ENCODE assay signal across 31 cellular contexts in the genomic region with DNA sequence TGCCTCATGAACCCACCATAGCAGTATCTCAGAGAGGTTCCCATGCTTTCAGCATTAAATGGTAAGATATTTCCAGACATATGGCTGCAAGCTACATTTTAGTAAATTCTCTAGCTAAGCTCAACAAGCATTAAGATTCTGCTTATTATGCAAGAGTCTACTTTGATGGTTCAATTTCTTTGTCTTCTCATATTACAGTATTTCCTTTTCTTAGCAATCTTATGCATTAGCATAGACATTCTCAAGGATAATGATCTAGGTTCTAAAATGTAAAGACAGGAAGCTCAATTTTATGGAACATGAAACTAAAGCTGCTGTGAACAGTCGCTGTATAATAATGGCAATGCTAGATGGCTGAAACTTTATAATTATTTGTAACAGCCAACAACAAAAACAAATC.
"Had no signal": no experiment of that assay in that cellular context is flagged by ENCODE, and none has a peak within 500 bp of the region (broad histone marks: within the 10 kb centered on the region; RNA-seq: fewer than 3 reads in every experiment).

No MANE protein-coding gene starts in this region.

- H3K4me3 ChIP-seq: esophagus squamous epithelium, gastrocnemius medialis, heart left ventricle had no signal

- H3K27me3 Mint-ChIP-seq: activated CD4-positive, alpha-beta memory T cell treated with anti-CD3 and anti-CD28 coated beads for 36 hours; activated CD4-positive, alpha-beta T cell treated with anti-CD3 and anti-CD28 coated beads for 36 hours; activated CD4-positive, alpha-beta T cell treated with anti-CD3 and anti-CD28 coated beads, Interleukin-2, amount 10 ng/mL, durations not matched to agents 24 days and 14 days; activated CD8-positive, alpha-beta memory T cell treated with anti-CD3 and anti-CD28 coated beads, Interleukin-2, amount 10 ng/mL, durations not matched to agents 7 days and 5 days; activated naive CD8-positive, alpha-beta T cell treated with anti-CD3 and anti-CD28 coated beads, Interleukin-2, amount 10 ng/mL, durations not matched to agents 7 days and 5 days; central memory CD8-positive, alpha-beta T cell had no signal

- H3K27ac ChIP-seq: brain microvascular endothelial cell, epithelial cell of prostate, esophagus squamous epithelium had no signal

- H3K27ac Mint-ChIP-seq: activated CD4-positive, alpha-beta memory T cell treated with anti-CD3 and anti-CD28 coated beads for 36 hours; activated CD4-positive, alpha-beta T cell treated with anti-CD3 and anti-CD28 coated beads for 36 hours; activated CD4-positive, alpha-beta T cell treated with anti-CD3 and anti-CD28 coated beads, Interleukin-2, amount 10 ng/mL, durations not matched to agents 24 days and 14 days; activated CD8-positive, alpha-beta memory T cell treated with anti-CD3 and anti-CD28 coated beads, Interleukin-2, amount 10 ng/mL, durations not matched to agents 7 days and 5 days; activated CD8-positive, alpha-beta T cell treated with anti-CD3 and anti-CD28 coated beads, Interleukin-2, amount 10 ng/mL, durations not matched to agents 7 days and 5 days; activated naive CD4-positive, alpha-beta T cell treated with anti-CD3 and anti-CD28 coated beads for 36 hours; activated naive CD4-positive, alpha-beta T cell treated with anti-CD3 and anti-CD28 coated beads, Interleukin-2, amount 50 U/mL, for 72 hours; activated naive CD8-positive, alpha-beta T cell treated with anti-CD3 and anti-CD28 coated beads, Interleukin-2, amount 10 ng/mL, durations not matched to agents 7 days and 5 days; activated T-helper 1 cell treated with anti-CD3 and anti-CD28 coated beads, Interleukin-12 subunit alpha, Interleukin-12 subunit beta, Interleukin-2, Interleukin-4 antibody, amounts not matched to agents 30 ng/mL and 10 ng/mL and 1 ng/mL, durations not matched to agents 14 hours and 24 hours and 36 hours; activated T-helper 2 cell treated with anti-CD3 and anti-CD28 coated beads, Interferon-gamma antibody, Interleukin-2, Interleukin-4, amounts not matched to agents 10 μg/mL and 5 μg/mL and 100 μg/mL, durations not matched to agents 14 hours and 24 hours and 36 hours; T-helper 1 cell treated with Interleukin-12 subunit alpha and Interleukin-12 subunit beta and Interleukin-4 antibody, amounts not matched to agents 30 μg/mL and 1 μg/mL, for 36 hours; T-helper 2 cell treated with Interferon-gamma antibody and Interleukin-4, amounts not matched to agents 5 μg/mL and 100 μg/mL, for 36 hours had no signal

- H3K9me3 Mint-ChIP-seq: activated CD4-positive, alpha-beta T cell treated with anti-CD3 and anti-CD28 coated beads, Interleukin-2, amount 10 ng/mL, durations not matched to agents 24 days and 14 days; activated naive CD4-positive, alpha-beta T cell treated with anti-CD3 and anti-CD28 coated beads for 36 hours; T-helper 1 cell treated with Interleukin-12 subunit alpha and Interleukin-12 subunit beta and Interleukin-4 antibody, amounts not matched to agents 30 μg/mL and 1 μg/mL, for 36 hours had no signal

- DNase-seq: activated CD4-positive, alpha-beta memory T cell treated with anti-CD3 and anti-CD28 coated beads for 36 hours; activated CD4-positive, alpha-beta T cell treated with anti-CD3 and anti-CD28 coated beads for 36 hours; activated CD4-positive, alpha-beta T cell treated with anti-CD3 and anti-CD28 coated beads, Interleukin-2, amount 10 ng/mL, durations not matched to agents 24 days and 14 days; activated CD4-positive, CD25-positive, alpha-beta regulatory T cell; activated CD4-positive, CD25-positive, alpha-beta regulatory T cell treated with anti-CD3 and anti-CD28 coated beads, Interleukin-2, amount 50 U/mL, for 72 hours; activated CD8-positive, alpha-beta memory T cell treated with anti-CD3 and anti-CD28 coated beads, Interleukin-2, amount 10 ng/mL, durations not matched to agents 7 days and 5 days; activated CD8-positive, alpha-beta memory T cell treated with anti-CD3 and anti-CD28 coated beads, Interleukin-2, amount 50 U/mL, for 4 hours; activated CD8-positive, alpha-beta T cell treated with anti-CD3 and anti-CD28 coated beads, Interleukin-2, amount 10 ng/mL, durations not matched to agents 7 days and 5 days; activated effector memory CD4-positive, alpha-beta T cell treated with anti-CD3 and anti-CD28 coated beads, Interleukin-2, amount 50 U/mL, for 16 hours; activated naive CD4-positive, alpha-beta T cell treated with anti-CD3 and anti-CD28 coated beads for 36 hours; activated naive CD8-positive, alpha-beta T cell treated with anti-CD3 and anti-CD28 coated beads, Interleukin-2, amount 10 ng/mL, durations not matched to agents 7 days and 5 days; activated T-cell treated with anti-CD3 and anti-CD28 coated beads, Interleukin-2, amount 50 U/mL, for 1 hour; activated T-cell treated with anti-CD3 and anti-CD28 coated beads, Interleukin-2, amount 50 U/mL, for 48 hours; amniotic stem cell; anterior cingulate cortex; brain microvascular endothelial cell; cortex of kidney; effector CD8-positive, alpha-beta T cell; esophagus squamous epithelium; gastrocnemius medialis; glutamatergic neuron; heart left ventricle; hypothalamus; T1000 had no signal

- H3K36me3 Mint-ChIP-seq: activated CD4-positive, alpha-beta memory T cell treated with anti-CD3 and anti-CD28 coated beads for 36 hours; activated CD8-positive, alpha-beta memory T cell treated with anti-CD3 and anti-CD28 coated beads, Interleukin-2, amount 10 ng/mL, durations not matched to agents 7 days and 5 days; activated naive CD4-positive, alpha-beta T cell treated with anti-CD3 and anti-CD28 coated beads, Interleukin-2, amount 50 U/mL, for 72 hours; activated naive CD8-positive, alpha-beta T cell treated with anti-CD3 and anti-CD28 coated beads, Interleukin-2, amount 10 ng/mL, durations not matched to agents 7 days and 5 days had no signal

- H3K4me3 Mint-ChIP-seq: activated CD4-positive, alpha-beta memory T cell treated with anti-CD3 and anti-CD28 coated beads for 36 hours; activated CD4-positive, alpha-beta T cell treated with anti-CD3 and anti-CD28 coated beads for 36 hours; activated CD4-positive, alpha-beta T cell treated with anti-CD3 and anti-CD28 coated beads, Interleukin-2, amount 10 ng/mL, durations not matched to agents 24 days and 14 days; activated CD8-positive, alpha-beta memory T cell treated with anti-CD3 and anti-CD28 coated beads, Interleukin-2, amount 10 ng/mL, durations not matched to agents 7 days and 5 days; activated CD8-positive, alpha-beta T cell treated with anti-CD3 and anti-CD28 coated beads, Interleukin-2, amount 10 ng/mL, durations not matched to agents 7 days and 5 days; activated naive CD4-positive, alpha-beta T cell treated with anti-CD3 and anti-CD28 coated beads for 36 hours; activated naive CD8-positive, alpha-beta T cell treated with anti-CD3 and anti-CD28 coated beads, Interleukin-2, amount 10 ng/mL, durations not matched to agents 7 days and 5 days; activated T-helper 1 cell treated with anti-CD3 and anti-CD28 coated beads, Interleukin-12 subunit alpha, Interleukin-12 subunit beta, Interleukin-2, Interleukin-4 antibody, amounts not matched to agents 30 ng/mL and 10 ng/mL and 1 ng/mL, durations not matched to agents 14 hours and 24 hours and 36 hours; central memory CD8-positive, alpha-beta T cell; T-helper 1 cell treated with Interleukin-12 subunit alpha and Interleukin-12 subunit beta and Interleukin-4 antibody, amounts not matched to agents 30 μg/mL and 1 μg/mL, for 36 hours; T-helper 2 cell treated with Interferon-gamma antibody and Interleukin-4, amounts not matched to agents 5 μg/mL and 100 μg/mL, for 36 hours had no signal

- H3K4me1 Mint-ChIP-seq: activated CD4-positive, alpha-beta T cell treated with anti-CD3 and anti-CD28 coated beads for 36 hours; activated CD4-positive, alpha-beta T cell treated with anti-CD3 and anti-CD28 coated beads, Interleukin-2, amount 10 ng/mL, durations not matched to agents 24 days and 14 days; activated CD8-positive, alpha-beta memory T cell treated with anti-CD3 and anti-CD28 coated beads, Interleukin-2, amount 10 ng/mL, durations not matched to agents 7 days and 5 days; activated naive CD8-positive, alpha-beta T cell treated with anti-CD3 and anti-CD28 coated beads, Interleukin-2, amount 10 ng/mL, durations not matched to agents 7 days and 5 days; central memory CD8-positive, alpha-beta T cell had no signal

- H3K36me3 ChIP-seq: brain microvascular endothelial cell, esophagus squamous epithelium, gastrocnemius medialis, heart left ventricle had no signal

- H3K9me3 ChIP-seq: gastrocnemius medialis had no signal
